ENCODE assay signal across 1 cellular context in the genomic region with DNA sequence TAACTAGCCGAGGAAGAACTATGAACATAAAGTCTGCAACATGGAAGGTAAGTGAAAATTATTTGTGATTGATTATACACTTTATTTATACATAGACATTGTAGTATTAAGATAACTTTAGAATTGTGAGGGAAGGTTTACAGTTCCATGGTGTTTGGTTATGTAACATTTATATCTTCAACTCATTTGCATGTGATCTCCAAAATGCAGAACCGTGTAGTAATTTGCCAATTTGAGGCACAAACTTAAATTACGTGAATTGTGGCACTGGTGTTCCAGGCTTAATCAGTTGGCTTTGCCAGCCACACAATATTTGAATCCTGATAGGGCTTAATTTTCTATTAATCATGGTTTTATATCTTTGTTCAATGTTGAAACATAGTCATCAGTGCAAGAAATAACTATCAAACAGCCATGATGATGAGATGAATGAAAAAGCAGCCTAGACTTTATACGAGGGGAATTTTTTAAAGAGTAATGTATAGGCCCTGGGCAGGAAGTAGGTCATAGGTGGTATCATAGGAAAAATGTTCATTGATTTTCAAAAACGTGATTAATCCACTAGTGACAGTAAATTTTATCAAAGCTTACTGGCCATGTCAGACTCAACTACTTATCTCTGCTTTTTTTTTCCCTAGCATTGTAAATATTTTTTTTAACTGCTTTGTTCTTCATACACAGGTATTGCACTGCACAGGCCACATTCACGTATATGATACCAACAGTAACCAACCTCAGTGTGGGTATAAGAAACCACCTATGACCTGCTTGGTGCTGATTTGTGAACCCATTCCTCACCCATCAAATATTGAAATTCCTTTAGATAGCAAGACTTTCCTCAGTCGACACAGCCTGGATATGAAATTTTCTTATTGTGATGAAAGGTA.
TF ChIP-seq lines count a peak whose summit lies in the region.

No MANE protein-coding gene starts in this region.

TF ChIP-seq in GM12878, 131 proteins besides CTCF, POLR2A, EP300 and RAD21:
- 0 out of 2 replicates have a peak, but pooled peaks have one; percentile 13 for TF ChIP-seq POLR2AphosphoS2 (IDR thresholded peaks at IDR 0.05; ENCODE audit: low read depth, low read length)
- TF ChIP-seq, protein P1, sequence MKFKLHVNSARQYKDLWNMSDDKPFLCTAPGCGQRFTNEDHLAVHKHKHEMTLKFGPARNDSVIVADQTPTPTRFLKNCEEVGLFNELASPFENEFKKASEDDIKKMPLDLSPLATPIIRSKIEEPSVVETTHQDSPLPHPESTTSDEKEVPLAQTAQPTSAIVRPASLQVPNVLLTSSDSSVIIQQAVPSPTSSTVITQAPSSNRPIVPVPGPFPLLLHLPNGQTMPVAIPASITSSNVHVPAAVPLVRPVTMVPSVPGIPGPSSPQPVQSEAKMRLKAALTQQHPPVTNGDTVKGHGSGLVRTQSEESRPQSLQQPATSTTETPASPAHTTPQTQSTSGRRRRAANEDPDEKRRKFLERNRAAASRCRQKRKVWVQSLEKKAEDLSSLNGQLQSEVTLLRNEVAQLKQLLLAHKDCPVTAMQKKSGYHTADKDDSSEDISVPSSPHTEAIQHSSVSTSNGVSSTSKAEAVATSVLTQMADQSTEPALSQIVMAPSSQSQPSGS (IDR thresholded peaks at IDR 0.05; ENCODE audit: low read length) = no peak
